ENCODE assay signal across 15 cellular contexts in genomic region chr15:98712845-98713584, GRCh38.
DNase-seq lines count a peak whose midpoint lies in the region; ATAC-seq and TF ChIP-seq lines count a peak whose summit lies in the region.
"Had no signal": no experiment of that assay in that cellular context is flagged by ENCODE, and none has a peak within 500 bp of the region (broad histone marks: within the 10 kb centered on the region; RNA-seq: fewer than 3 reads in every experiment).

No MANE protein-coding gene starts in this region.

- peaks cover 0 to 16% (median 0%) of the 10 kb centered on the region in 11 donors for H3K9me3 ChIP-seq in heart right ventricle
- H3K9me3 ChIP-seq in right cardiac atrium (ENCODE audit: control insufficient read depth, low read length): peaks cover 3% of the 10 kb centered on the region
- no peaks in the 10 kb centered on the region for H3K9me3 ChIP-seq in T-helper 17 cell (ENCODE audit: control insufficient read depth, low read length, poor library complexity, severe bottlenecking)
- no peaks in the 10 kb centered on the region for H3K9me3 ChIP-seq in thyroid gland
- H3K9me3 ChIP-seq: pancreas had no signal

- 86 to 94% methylated on average over 16 of the region's 16 CpGs for WGBS in heart right ventricle, 2 donors
- WGBS in right cardiac atrium: 89% methylated on average over 16 of the region's 16 CpGs
- WGBS in thyroid gland, 2 donors: 93 to 95% methylated on average over 11 to 16 of the region's 16 CpGs

- peak overlapping the region in 7 of 10 donors; percentile 75 to 90 (median 86) for H3K27ac ChIP-seq in heart right ventricle
- no peak overlapping the region for H3K27ac ChIP-seq in right cardiac atrium (ENCODE audit: low read length)
- H3K27ac ChIP-seq in thyroid gland: peak overlapping the region in 2 of 3 donors; percentile 9 to 11

- no peak for ATAC-seq in heart right ventricle
- ATAC-seq in right cardiac atrium: no peak
- ATAC-seq in T-helper 17 cell: peak; percentile 13
- no peak for ATAC-seq in GM21515 (IDR thresholded peaks at IDR 0.05; ENCODE audit: unreplicated experiment)
- ATAC-seq: activated CD4-positive, CD25-positive, alpha-beta regulatory T cell treated with anti-CD3 and anti-CD28 coated beads, Interleukin-2, amount 50 U/mL, for 24 hours had no signal

- H3K4me3 Mint-ChIP-seq in T-helper 17 cell: no peak overlapping the region

- H3K27me3 Mint-ChIP-seq in T-helper 17 cell: peaks cover 3% of the 10 kb centered on the region

- peaks cover 17 to 73% (median 54%) of the 10 kb centered on the region in 9 donors for H3K4me1 ChIP-seq in heart right ventricle
- peaks cover 14% of the 10 kb centered on the region for H3K4me1 ChIP-seq in right cardiac atrium (ENCODE audit: control insufficient read depth, insufficient read depth, low read length)
- peaks cover 56 to 65% of the 10 kb centered on the region in 2 donors for H3K4me1 ChIP-seq in thyroid gland

- TF ChIP-seq CTCF in heart right ventricle (IDR thresholded peaks at IDR 0.05) (no peak), thyroid gland (IDR thresholded peaks at IDR 0.05) (no peak)

- intact Hi-C loops in heart right ventricle (cut with DNase I) (loop anchor here in 1 of 10 donors (5.0 kb wide), 1 partner anchor 41 kb away; no protein-coding TSS in a partner anchor), right cardiac atrium (cut with DNase I) (no loop called here), thyroid gland (cut with DNase I) (no loop called here)

- H3K36me3 ChIP-seq in heart right ventricle: peaks cover 0 to 29% (median 5%) of the 10 kb centered on the region in 9 donors
- peaks cover 0 to 5% of the 10 kb centered on the region in 2 donors for H3K36me3 ChIP-seq in thyroid gland
- H3K36me3 ChIP-seq: cardiac muscle cell had no signal

- TF ChIP-seq POLR2A in thyroid gland (IDR thresholded peaks at IDR 0.05): no peak

- no peak overlapping the region for H3K4me3 ChIP-seq in heart right ventricle
- no peak overlapping the region for H3K4me3 ChIP-seq in right cardiac atrium (ENCODE audit: low read length)
- H3K4me3 ChIP-seq in thyroid gland (replicated peaks in 1 of 3): no peak overlapping the region
- H3K4me3 ChIP-seq: cardiac muscle cell, pancreas had no signal

- no peaks in the 10 kb centered on the region for H3K36me3 Mint-ChIP-seq in T-helper 17 cell (ENCODE audit: low read depth)

- DNase-seq in heart right ventricle: no peak
- no peak for DNase-seq in right cardiac atrium
- no peak for DNase-seq in T-helper 17 cell
- peak; percentile 28 for DNase-seq in fibroblast of gingiva (ENCODE audit: low read depth)
- no peak for DNase-seq in thyroid gland
- no peak for DNase-seq in activated CD4-positive, CD25-positive, alpha-beta regulatory T cell treated with anti-CD3 and anti-CD28 coated beads, Interleukin-2, amount 50 U/mL, for 72 hours
- no peak for DNase-seq in NCI-H1048 (lab: John Stamatoyannopoulos, UW)
- DNase-seq: activated effector memory CD4-positive, alpha-beta T cell treated with anti-CD3 and anti-CD28 coated beads, Interleukin-2, amount 50 U/mL, for 16 hours; DND-41; NCI-H2081; NK-92 treated with Interleukin-12 subunit alpha and Interleukin-12 subunit beta, amount 100 ng/mL, for 24 hours; pancreas had no signal

- peaks cover 24% of the 10 kb centered on the region for H3K4me1 Mint-ChIP-seq in T-helper 17 cell

- peak overlapping the region; percentile 77 for H3K27ac Mint-ChIP-seq in T-helper 17 cell

- H3K27me3 ChIP-seq in heart right ventricle (no peaks in the 10 kb centered on the region), right cardiac atrium (ENCODE audit: control insufficient read depth, insufficient read depth) (no peaks in the 10 kb centered on the region), thyroid gland (no peaks in the 10 kb centered on the region)
- H3K27me3 ChIP-seq: cardiac muscle cell, pancreas had no signal
